ENCODE assay signal across 8 cellular contexts in genomic region chr19:37691881-37692504, GRCh38. TPM values are rescaled to one million over a fixed set of nuclear protein-coding genes. Genes with fewer than 3 reads are reported as not detected.
DNase-seq lines count a peak whose midpoint lies in the region; ATAC-seq and TF ChIP-seq lines count a peak whose summit lies in the region.

No MANE protein-coding gene starts in this region.

- TF ChIP-seq POLR2A in GM18505 (IDR thresholded peaks at IDR 0.05; ENCODE audit: borderline replicate concordance, extremely low read depth, insufficient read depth, insufficient read length) = peak; percentile 45

- peak overlapping the region; percentile 63 to 89 for H3K27ac Mint-ChIP-seq in natural killer cell treated with Interleukin-12 subunit alpha and Interleukin-12 subunit beta and Interleukin-15 and Interleukin-18, amount 100 ng/mL, for 72 hours

- H3K27me3 Mint-ChIP-seq in natural killer cell treated with Interleukin-12 subunit alpha and Interleukin-12 subunit beta and Interleukin-15 and Interleukin-18, amount 100 ng/mL, for 72 hours = no peaks in the 10 kb centered on the region

- no peak for ATAC-seq in GM18505 (IDR thresholded peaks at IDR 0.05; ENCODE audit: unreplicated experiment)
- peak; percentile 92 to 95 for ATAC-seq in natural killer cell treated with Interleukin-12 subunit alpha and Interleukin-12 subunit beta and Interleukin-15 and Interleukin-18, amount 100 ng/mL, for 72 hours
- no peak for ATAC-seq in HG03439 (IDR thresholded peaks at IDR 0.05; ENCODE audit: unreplicated experiment)
- ATAC-seq in GM19463 (IDR thresholded peaks at IDR 0.05; ENCODE audit: unreplicated experiment) = no peak

- H3K36me3 Mint-ChIP-seq in natural killer cell treated with Interleukin-12 subunit alpha and Interleukin-12 subunit beta and Interleukin-15 and Interleukin-18, amount 100 ng/mL, for 72 hours = peaks cover 9% of the 10 kb centered on the region

- H3K4me1 Mint-ChIP-seq in natural killer cell treated with Interleukin-12 subunit alpha and Interleukin-12 subunit beta and Interleukin-15 and Interleukin-18, amount 100 ng/mL, for 72 hours (ENCODE audit: low read depth in 2 of 2) = peaks cover 7% of the 10 kb centered on the region in 2 donors

- H3K4me3 Mint-ChIP-seq in natural killer cell treated with Interleukin-12 subunit alpha and Interleukin-12 subunit beta and Interleukin-15 and Interleukin-18, amount 100 ng/mL, for 72 hours = peak overlapping the region; percentile 96

- H3K9me3 Mint-ChIP-seq in natural killer cell treated with Interleukin-12 subunit alpha and Interleukin-12 subunit beta and Interleukin-15 and Interleukin-18, amount 100 ng/mL, for 72 hours = peaks cover 3% of the 10 kb centered on the region

- peak; percentile 92 for DNase-seq in RPMI7951 (ENCODE audit: low read depth)
- peak; percentile 45 for DNase-seq in activated gamma-delta T cell (lab: John Stamatoyannopoulos, UW)
- DNase-seq in fibroblast of the conjunctiva (ENCODE audit: low read depth) = peak; percentile 85
- peak; percentile 87 for DNase-seq in natural killer cell treated with Interleukin-12 subunit alpha and Interleukin-12 subunit beta and Interleukin-15 and Interleukin-18, amount 100 ng/mL, for 72 hours (ENCODE audit: low spot score)
- DNase-seq in stimulated activated CD8-positive, alpha-beta memory T cell treated with anti-CD3 and anti-CD28 coated beads, Interleukin-7, amount 100 ng/mL, for 48 hours (ENCODE audit: extremely low read depth in 1 of 2, low read depth in 1 of 2) = peak; percentile 33 to 79

RNA-seq across cellular contexts. Expression of gene ZNF607, which starts 27.6 kb away (rescaled TPM):
- 2.8 and 3.3 TPM in 2 replicates for total RNA-seq in RPMI7951 (2014; rRNA removed; shearing (Covaris generic))
- total RNA-seq in natural killer cell treated with Interleukin-12 subunit alpha and Interleukin-12 subunit beta and Interleukin-15 and Interleukin-18, amount 100 ng/mL, for 72 hours = 1 to 10 TPM; 5.6 to 7.8 TPM

RNA-seq across cellular contexts. Expression of gene ZFP30, which starts 36.7 kb away (rescaled TPM):
- total RNA-seq in RPMI7951 (2014; rRNA removed; shearing (Covaris generic)) = 12.4 and 21.8 TPM in 2 replicates
- 10 to 100 TPM in 1 of 2 donors, 1 to 10 TPM in 1; 9.7 to 16.1 TPM for total RNA-seq in natural killer cell treated with Interleukin-12 subunit alpha and Interleukin-12 subunit beta and Interleukin-15 and Interleukin-18, amount 100 ng/mL, for 72 hours

Comparison
In these comparisons a context has a peak if more than half of its experiments do, and no peak if none do; other contexts are left out.
1. ATAC-seq: peak in natural killer cell treated with Interleukin-12 subunit alpha and Interleukin-12 subunit beta and Interleukin-15 and Interleukin-18, amount 100 ng/mL, for 72 hours (2 of 2); none in GM18505 (single experiment), HG03439 (single experiment) and GM19463 (single experiment).
2. Peak in every context shown above with its lines, with median percentiles within 50 percentile points of each other: DNase-seq.